In genomic region chr2:74002515-74003391, GRCh38 we compare ENCODE assay signal across 8 cellular contexts. TPM values are rescaled to one million over a fixed set of nuclear protein-coding genes. Genes with fewer than 3 reads are reported as not detected.
DNase-seq lines count a peak whose midpoint lies in the region; ATAC-seq and TF ChIP-seq lines count a peak whose summit lies in the region.

No MANE protein-coding gene starts in this region.

- peak in 13 of 14 donors; percentile 52 to 93 (median 78) for DNase-seq in C1 segment of cervical spinal cord (lab: John Stamatoyannopoulos, UW)
- DNase-seq in NT2/D1 (ENCODE audit: low read depth, low spot score), result no peak
- peak; percentile 74 for DNase-seq in activated T-helper 1 cell treated with Interleukin-2 at 50 U/mL for 16 hours (ENCODE audit: low read depth)
- DNase-seq in fibroblast of pulmonary artery (ENCODE audit: low read depth), result peak; percentile 83
- DNase-seq in natural killer cell, result peak; percentile 86
- DNase-seq in stimulated activated naive CD8-positive, alpha-beta T cell treated with anti-CD3 and anti-CD28 coated beads, Interleukin-15, amount 100 ng/mL, for 72 hours, result peak in 1 of 2 donors; percentile 81

- H3K4me1 ChIP-seq in NT2/D1 (ENCODE audit: insufficient read depth, insufficient read length), result peaks cover 26% of the 10 kb centered on the region

- intact Hi-C loops in natural killer cell (cut with micrococcal nuclease), result loop anchor here (1.0 to 10.0 kb wide), 4 partner anchors 15 to 92 kb away; no protein-coding TSS in a partner anchor

- peaks cover 5% of the 10 kb centered on the region for H3K36me3 Mint-ChIP-seq in natural killer cell

- H3K9me3 ChIP-seq in NT2/D1 (ENCODE audit: insufficient read depth, low read length), result no peaks in the 10 kb centered on the region

- no peaks in the 10 kb centered on the region for H3K27me3 Mint-ChIP-seq in natural killer cell (ENCODE audit: low read depth in 2 of 2)
- no peaks in the 10 kb centered on the region for H3K27me3 Mint-ChIP-seq in stimulated activated naive CD8-positive, alpha-beta T cell treated with anti-CD3 and anti-CD28 coated beads, Interleukin-15, amount 100 ng/mL, for 72 hours

- peak overlapping the region; percentile 71 to 92 for H3K27ac Mint-ChIP-seq in natural killer cell
- H3K27ac Mint-ChIP-seq in stimulated activated naive CD8-positive, alpha-beta T cell treated with anti-CD3 and anti-CD28 coated beads, Interleukin-15, amount 100 ng/mL, for 72 hours, result peak overlapping the region in 1 of 2 donors; percentile 75

- peaks cover 8% of the 10 kb centered on the region for H3K36me3 ChIP-seq in NT2/D1 (ENCODE audit: insufficient read depth, insufficient read length, low read length)

- H3K4me1 Mint-ChIP-seq in natural killer cell, result peaks cover 76 to 85% of the 10 kb centered on the region in 2 donors
- peaks cover 94% of the 10 kb centered on the region for H3K4me1 Mint-ChIP-seq in stimulated activated naive CD8-positive, alpha-beta T cell treated with anti-CD3 and anti-CD28 coated beads, Interleukin-15, amount 100 ng/mL, for 72 hours

- peaks cover 10% of the 10 kb centered on the region for H3K27me3 ChIP-seq in NT2/D1 (ENCODE audit: insufficient read depth, insufficient read length)

- peak overlapping the region; percentile 89 for H3K4me3 Mint-ChIP-seq in natural killer cell
- peak overlapping the region; percentile 84 to 87 for H3K4me3 Mint-ChIP-seq in stimulated activated naive CD8-positive, alpha-beta T cell treated with anti-CD3 and anti-CD28 coated beads, Interleukin-15, amount 100 ng/mL, for 72 hours

- peak; percentile 97 for ATAC-seq in GM19397 (IDR thresholded peaks at IDR 0.05; ENCODE audit: unreplicated experiment)
- peak; percentile 93 for ATAC-seq in HG03521 (IDR thresholded peaks at IDR 0.05; ENCODE audit: unreplicated experiment)
- peak; percentile 95 to 99 (median 95) for ATAC-seq in natural killer cell
- ATAC-seq in stimulated activated naive CD8-positive, alpha-beta T cell treated with anti-CD3 and anti-CD28 coated beads, Interleukin-15, amount 100 ng/mL, for 72 hours, result peak; percentile 87

- H3K4me3 ChIP-seq in NT2/D1 (ENCODE audit: insufficient read length, low read depth) (peak overlapping the region; percentile 64), fibroblast of pulmonary artery (replicated peaks; ENCODE audit: low read depth, low read length) (peak overlapping the region; percentile 61)

- TF ChIP-seq CTCF in fibroblast of pulmonary artery (IDR thresholded peaks at IDR 0.05; ENCODE audit: low read length, missing control alignments) (no peak), natural killer cell (IDR thresholded peaks at IDR 0.05) (no peak)

- H3K9ac ChIP-seq in NT2/D1 (ENCODE audit: insufficient read length, low read depth), result peak overlapping the region; percentile 81

- H3K9me3 Mint-ChIP-seq in natural killer cell, result no peaks in the 10 kb centered on the region
- H3K9me3 Mint-ChIP-seq in stimulated activated naive CD8-positive, alpha-beta T cell treated with anti-CD3 and anti-CD28 coated beads, Interleukin-15, amount 100 ng/mL, for 72 hours, result no peaks in the 10 kb centered on the region

RNA-seq across cellular contexts. Expression of gene TET3, which starts 18.0 kb away (rescaled TPM):
- 10 to 100 TPM; 40.0 to 47.9 (median 45.3) TPM for total RNA-seq in natural killer cell
